1 cellular context compared by ENCODE assay signal in the genomic region with DNA sequence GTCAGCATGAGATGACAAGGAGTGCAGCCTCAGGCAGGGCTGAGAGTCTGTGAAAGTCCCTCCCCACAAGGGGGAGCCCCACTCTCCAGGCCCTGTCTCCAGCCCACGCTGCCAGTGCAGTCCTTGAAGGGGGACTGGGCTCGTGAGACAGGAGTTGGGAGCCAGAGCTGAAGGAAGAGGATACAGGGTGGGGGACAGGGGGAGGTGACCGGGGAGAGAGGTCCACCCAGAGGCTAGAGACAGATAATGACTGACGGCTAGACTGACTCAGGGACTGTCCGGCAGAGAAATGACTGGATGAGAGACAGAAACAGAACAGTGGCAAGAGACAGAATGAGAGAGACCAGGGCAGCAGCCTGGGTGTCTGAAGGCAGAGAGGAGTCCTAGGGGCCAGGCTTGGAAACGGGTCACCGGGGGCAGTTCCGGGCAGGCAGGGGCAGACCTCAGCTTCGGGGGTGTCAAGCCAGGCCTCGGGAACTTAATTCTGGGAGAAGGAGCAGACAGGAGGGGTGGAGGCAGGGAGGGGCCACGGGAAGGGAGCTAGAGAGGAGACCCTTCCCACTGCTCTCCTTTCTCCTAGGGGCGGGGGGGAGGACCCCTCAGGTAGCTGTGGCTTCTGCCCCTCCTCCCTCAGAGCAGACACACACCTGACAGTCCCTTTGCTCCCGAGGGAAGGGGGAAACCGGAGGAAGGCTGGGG.
TF ChIP-seq lines count a peak whose summit lies in the region.

No MANE protein-coding gene starts in this region.

TF ChIP-seq in H1, 55 proteins besides CTCF, POLR2A, EP300 and RAD21:
- TF ChIP-seq RNF2 (IDR thresholded peaks at IDR 0.05; ENCODE audit: borderline replicate concordance, low read depth, low read length, missing control alignments, poor library complexity, severe bottlenecking) (peak; percentile 27), SAP30 (IDR thresholded peaks at IDR 0.05; ENCODE audit: insufficient read depth, insufficient replicate concordance, low read length) (peak; percentile 37), GTF2F1 (IDR thresholded peaks at IDR 0.05; ENCODE audit: borderline replicate concordance, low read depth, low read length) (no peak), KDM1A (IDR thresholded peaks at IDR 0.05; ENCODE audit: borderline replicate concordance, low read length) (no peak), BACH1 (IDR thresholded peaks at IDR 0.05; ENCODE audit: low read length) (peak; percentile 80), SP1 (IDR thresholded peaks at IDR 0.05; ENCODE audit: low read depth, low read length) (no peak), CREB1 (IDR thresholded peaks at IDR 0.05) (0 out of 2 replicates have a peak, but pooled peaks have one; percentile 27), SIN3A (conservative IDR thresholded peaks at IDR 0.05 in 1 of 2, IDR thresholded peaks at IDR 0.05 in 1 of 2; ENCODE audit: low read depth in 1 of 2, low read length in 2 of 2) (peak in 1 of 2 experiments; percentile 89; a peak in 2 of 4 replicates), CTBP2 (IDR thresholded peaks at IDR 0.05; ENCODE audit: borderline replicate concordance, insufficient read depth, insufficient read length, low read length) (no peak), HDAC2 (IDR thresholded peaks at IDR 0.05; ENCODE audit: borderline replicate concordance in 1 of 2, low read depth in 2 of 2, low read length in 2 of 2) (peak; percentile 34 to 63; a peak in 2 of 4 replicates), KDM4A (IDR thresholded peaks at IDR 0.05; ENCODE audit: low read depth, low read length, severe bottlenecking) (no peak)
- TF ChIP-seq, protein P1, sequence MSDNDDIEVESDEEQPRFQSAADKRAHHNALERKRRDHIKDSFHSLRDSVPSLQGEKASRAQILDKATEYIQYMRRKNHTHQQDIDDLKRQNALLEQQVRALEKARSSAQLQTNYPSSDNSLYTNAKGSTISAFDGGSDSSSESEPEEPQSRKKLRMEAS (IDR thresholded peaks at IDR 0.05), result peak; percentile 52; the same call in 1 of the 2 replicates
